Comparison of ENCODE assay signal across 11 cellular contexts in the genomic region with DNA sequence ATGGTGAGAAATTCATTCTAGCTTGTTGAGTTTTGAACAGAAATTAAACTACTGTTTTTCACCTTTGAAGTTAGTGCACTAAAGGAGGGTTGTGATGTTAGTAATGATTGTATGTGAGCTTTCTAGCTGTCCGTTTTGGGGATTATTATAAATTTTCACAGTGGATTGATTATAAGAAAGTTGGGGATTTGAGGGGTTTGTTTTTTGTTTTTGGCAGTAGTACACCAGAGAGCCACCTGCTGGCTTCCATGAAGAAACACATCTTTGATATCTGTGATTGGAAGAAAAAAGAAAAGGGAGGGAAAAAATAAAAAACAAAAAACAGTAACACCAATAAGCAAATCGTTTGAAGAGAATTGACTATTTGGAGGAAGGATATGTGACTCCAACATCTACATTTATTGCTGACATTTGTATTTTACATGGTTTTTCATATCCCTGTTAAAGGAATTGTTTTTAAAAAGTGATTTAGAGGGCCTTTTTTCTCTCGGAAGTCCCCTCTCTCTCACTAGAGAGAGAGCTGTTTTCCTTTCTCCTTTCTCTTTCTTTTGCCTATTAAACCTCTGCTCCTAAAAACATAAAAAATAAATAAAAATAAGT.
DNase-seq lines count a peak whose midpoint lies in the region; ATAC-seq, FAIRE-seq and TF ChIP-seq lines count a peak whose summit lies in the region.
"Had no signal": no experiment of that assay in that cellular context is flagged by ENCODE, and none has a peak within 500 bp of the region (broad histone marks: within the 10 kb centered on the region; RNA-seq: fewer than 3 reads in every experiment).

No MANE protein-coding gene starts in this region.

- H3K4me1 ChIP-seq in GM12878 (ENCODE audit: control insufficient read depth, insufficient read depth, low read length) (no peaks in the 10 kb centered on the region), lower lobe of right lung (no peaks in the 10 kb centered on the region), spleen (no peaks in the 10 kb centered on the region)

- H2AFZ ChIP-seq in GM12878 (ENCODE audit: control insufficient read depth, low read depth, low read length) = no peak overlapping the region

- CTCF ChIA-PET in BJ (lab: Yijun Ruan, JAX) = interaction anchor here (0.7 to 1.1 kb wide), 4 partner anchors 13 to 1017 kb away, joined by 3 to 6 read pairs (median 4); no protein-coding TSS in a partner anchor
- CTCF ChIA-PET in GM12878 (lab: Yijun Ruan, JAX) = interaction anchor here (0.7 to 1.4 kb wide), 3 partner anchors 631 to 1394 kb away, joined by 3 read pairs; no protein-coding TSS in a partner anchor

- TF ChIP-seq CTCF in BJ (IDR thresholded peaks at IDR 0.05; ENCODE audit: insufficient read depth, low read depth, low read length) (peak; percentile 62), HFFc6 (IDR thresholded peaks at IDR 0.05) (peak; percentile 83), GM12878 (IDR thresholded peaks at IDR 0.05 in 2 of 3, conservative IDR thresholded peaks at IDR 0.05 in 1 of 3; ENCODE audit: control insufficient read depth in 2 of 3, extremely low read depth in 1 of 3, insufficient read depth in 1 of 3, low read depth in 3 of 3, low read length in 3 of 3) (peak in 1 of 3 experiments; percentile 20; a peak in 1 of 6 replicates), lower lobe of right lung (IDR thresholded peaks at IDR 0.05) (peak; percentile 32), spleen (IDR thresholded peaks at IDR 0.05 in 8 of 11, conservative IDR thresholded peaks at IDR 0.05 in 3 of 11) (peak in 3 of 11 experiments; percentile 9 to 27 (median 19))

- H3K9ac ChIP-seq in GM12878 (ENCODE audit: control insufficient read depth, insufficient read depth, low read length) = no peak overlapping the region

- BruUV-seq in GM12878 (replicated peaks; lab: Mats Ljungman, UMichigan) = no TSS peak

- no peak for ATAC-seq in GM12878
- ATAC-seq in lower lobe of right lung = no peak
- ATAC-seq in GM18519 (IDR thresholded peaks at IDR 0.05; ENCODE audit: low FRiP score, unreplicated experiment) = no peak
- ATAC-seq in HG03108 (IDR thresholded peaks at IDR 0.05; ENCODE audit: unreplicated experiment) = no peak

- H3K36me3 ChIP-seq in BJ (ENCODE audit: control insufficient read depth, insufficient read depth, low read length) (no peaks in the 10 kb centered on the region), GM12878 (ENCODE audit: control insufficient read depth in 2 of 2, insufficient read depth in 2 of 2, low read length in 1 of 2) (no peaks in the 10 kb centered on the region), lower lobe of right lung (no peaks in the 10 kb centered on the region), spleen (no peaks in the 10 kb centered on the region)

- H3K27ac Mint-ChIP-seq in HFFc6 = no peak overlapping the region
- H3K27ac Mint-ChIP-seq in activated CD4-positive, alpha-beta T cell treated with anti-CD3 and anti-CD28 coated beads, Interleukin-2, amount 10 ng/mL, durations not matched to agents 24 days and 14 days = no peak overlapping the region
- H3K27ac Mint-ChIP-seq: memory B cell had no signal

- TF ChIP-seq RAD21 in GM12878 (IDR thresholded peaks at IDR 0.05; ENCODE audit: insufficient read depth, low read depth, low read length) = no peak

- H3K27ac ChIP-seq in GM12878 (ENCODE audit: control insufficient read depth, insufficient read depth) = no peak overlapping the region
- H3K27ac ChIP-seq in lower lobe of right lung = no peak overlapping the region
- H3K27ac ChIP-seq in spleen = no peak overlapping the region

- RAD21 ChIA-PET in GM12878 (lab: Charles Lee; ENCODE audit: unreplicated experiment) = interaction anchor here (0.6 to 1.0 kb wide), 2 partner anchors 154 to 1360 kb away, joined by 3 read pairs; no protein-coding TSS in a partner anchor

- intact Hi-C loops in GM12878 (cut with micrococcal nuclease; ENCODE audit: unreplicated experiment) (loop anchor here (5.0 to 10.0 kb wide), 2 partner anchors 1359 to 1391 kb away; no protein-coding TSS in a partner anchor), lower lobe of right lung (cut with DNase I) (no loop called here), spleen (cut with DNase I; ENCODE audit: low total_unique reads) (no loop called here)
- intact Hi-C loops in activated CD4-positive, alpha-beta T cell treated with anti-CD3 and anti-CD28 coated beads, Interleukin-2, amount 10 ng/mL, durations not matched to agents 24 days and 14 days (cut with micrococcal nuclease) = no loop called here

- H3K27me3 ChIP-seq in BJ (ENCODE audit: control insufficient read depth, insufficient read depth, low read length) (no peaks in the 10 kb centered on the region), GM12878 (replicated peaks in 1 of 2; ENCODE audit: control insufficient read depth in 2 of 2, insufficient read depth in 2 of 2, low read length in 1 of 2) (no peaks in the 10 kb centered on the region), lower lobe of right lung (ENCODE audit: low read depth) (no peaks in the 10 kb centered on the region), spleen (replicated peaks in 1 of 7) (no peaks in the 10 kb centered on the region)

- no peak overlapping the region; the same call in 1 of the 2 replicates for H3K4me3 Mint-ChIP-seq in HFFc6
- no peak overlapping the region for H3K4me3 Mint-ChIP-seq in activated CD4-positive, alpha-beta T cell treated with anti-CD3 and anti-CD28 coated beads, Interleukin-2, amount 10 ng/mL, durations not matched to agents 24 days and 14 days
- H3K4me3 Mint-ChIP-seq: memory B cell had no signal

- no peak overlapping the region for H3K4me2 ChIP-seq in GM12878 (ENCODE audit: control insufficient read depth, insufficient read depth)

- DNase-seq in BJ (ENCODE audit: low read depth) = no peak
- DNase-seq in HFFc6 = peak; percentile 6
- DNase-seq in GM12878 (ENCODE audit: low read depth, low spot score) = no peak
- no peak for DNase-seq in lower lobe of right lung
- no peak for DNase-seq in spleen
- no peak for DNase-seq in activated CD4-positive, alpha-beta T cell treated with anti-CD3 and anti-CD28 coated beads, Interleukin-2, amount 10 ng/mL, durations not matched to agents 24 days and 14 days
- DNase-seq: amygdala, NCI-H1092 had no signal

- no peaks in the 10 kb centered on the region for H4K20me1 ChIP-seq in GM12878 (ENCODE audit: control insufficient read depth, insufficient read depth)

- no peak for FAIRE-seq in GM12878 (lab: Jason Lieb, UNC)

- TF ChIP-seq EP300 in GM12878 (IDR thresholded peaks at IDR 0.05; ENCODE audit: borderline replicate concordance in 1 of 2, control insufficient read depth in 1 of 2, low read depth in 2 of 2, low read length in 2 of 2) = no peak

- no peaks in the 10 kb centered on the region for H3K9me3 Mint-ChIP-seq in HFFc6
- peaks cover 7% of the 10 kb centered on the region for H3K9me3 Mint-ChIP-seq in activated CD4-positive, alpha-beta T cell treated with anti-CD3 and anti-CD28 coated beads, Interleukin-2, amount 10 ng/mL, durations not matched to agents 24 days and 14 days

- no peaks in the 10 kb centered on the region for H3K36me3 Mint-ChIP-seq in HFFc6 (ENCODE audit: low read depth)
- no peaks in the 10 kb centered on the region for H3K36me3 Mint-ChIP-seq in activated CD4-positive, alpha-beta T cell treated with anti-CD3 and anti-CD28 coated beads, Interleukin-2, amount 10 ng/mL, durations not matched to agents 24 days and 14 days (ENCODE audit: low read depth)
- H3K36me3 Mint-ChIP-seq: memory B cell had no signal

- peaks cover 7% of the 10 kb centered on the region for H3K4me1 Mint-ChIP-seq in HFFc6 (ENCODE audit: low read depth)
- H3K4me1 Mint-ChIP-seq in activated CD4-positive, alpha-beta T cell treated with anti-CD3 and anti-CD28 coated beads, Interleukin-2, amount 10 ng/mL, durations not matched to agents 24 days and 14 days = no peaks in the 10 kb centered on the region
- H3K4me1 Mint-ChIP-seq: memory B cell had no signal

- SMC1A ChIA-PET in GM12878 (lab: Charles Lee; ENCODE audit: uncharacterized antibody, unreplicated experiment) = interaction anchor here (1.3 kb wide), 1 partner anchor 1389 kb away, joined by 4 read pairs; no protein-coding TSS in a partner anchor

- WGBS in GM12878 (ENCODE audit: insufficient coverage, insufficient replicate concordance, low lambda C conversion rate, missing lambda C conversion rate) = 3% methylated on average over 3 of the region's 3 CpGs
- 32 to 46% (median 37%) methylated on average over 3 of the region's 3 CpGs for WGBS in spleen, 5 donors

- peaks cover 3% of the 10 kb centered on the region for H3K27me3 Mint-ChIP-seq in HFFc6 (ENCODE audit: insufficient read depth)
- no peaks in the 10 kb centered on the region for H3K27me3 Mint-ChIP-seq in activated CD4-positive, alpha-beta T cell treated with anti-CD3 and anti-CD28 coated beads, Interleukin-2, amount 10 ng/mL, durations not matched to agents 24 days and 14 days
- H3K27me3 Mint-ChIP-seq: memory B cell had no signal

- POLR2A ChIA-PET in BJ (lab: Charles Lee) (no interaction called here), GM12878 (lab: Charles Lee) (no interaction called here)

- no peaks in the 10 kb centered on the region for H3K79me2 ChIP-seq in GM12878 (ENCODE audit: control insufficient read depth, insufficient read depth, low read length)

- TF ChIP-seq POLR2A in GM12878 (IDR thresholded peaks at IDR 0.05; ENCODE audit: low read depth, low read length) (no peak), spleen (IDR thresholded peaks at IDR 0.05) (no peak)

- H3K4me3 ChIP-seq in BJ (ENCODE audit: low read depth, low read length) (no peak overlapping the region), GM12878 (no peak overlapping the region), lower lobe of right lung (no peak overlapping the region), spleen (no peak overlapping the region)

- no peaks in the 10 kb centered on the region for H3K9me3 ChIP-seq in GM12878 (replicated peaks; ENCODE audit: control insufficient read depth, insufficient read depth, low read length)
- no peaks in the 10 kb centered on the region for H3K9me3 ChIP-seq in lower lobe of right lung
- H3K9me3 ChIP-seq in spleen = no peaks in the 10 kb centered on the region

- in situ Hi-C loops in GM12878 (cut with MboI) = no loop called here

TF ChIP-seq in GM12878, 131 proteins besides CTCF, POLR2A, EP300 and RAD21:
- TF ChIP-seq SMC3 (IDR thresholded peaks at IDR 0.05; ENCODE audit: borderline replicate concordance, low read length) (peak; percentile 11; the same call in 1 of the 2 replicates), STAT3 (IDR thresholded peaks at IDR 0.05; ENCODE audit: low read depth, low read length) (no peak)
